In the genomic region with DNA sequence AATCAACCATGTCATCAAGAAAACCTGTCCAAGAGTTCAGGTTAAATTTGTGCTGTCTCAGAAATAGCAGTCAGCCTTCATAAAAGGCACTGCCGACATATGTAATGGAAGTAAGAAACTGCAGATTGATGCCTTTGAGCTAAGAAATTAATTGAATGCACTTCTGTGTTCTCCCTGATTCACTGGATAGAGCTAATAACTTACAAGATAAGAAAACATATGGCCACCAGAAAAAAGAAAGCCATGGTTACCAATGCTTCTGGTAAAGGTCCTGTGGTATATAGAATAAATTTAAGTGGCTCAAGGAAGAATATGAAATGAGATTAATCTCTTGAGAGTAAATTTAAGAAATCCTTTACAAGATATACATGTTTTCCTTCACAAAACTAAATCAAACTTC, we compare ENCODE assay signal across 22 cellular contexts.
"Had no signal": no experiment of that assay in that cellular context is flagged by ENCODE, and none has a peak within 500 bp of the region (broad histone marks: within the 10 kb centered on the region; RNA-seq: fewer than 3 reads in every experiment).

No MANE protein-coding gene starts in this region.

- DNase-seq: dermis blood vessel endothelial cell; dorsolateral prefrontal cortex; effector CD4-positive, alpha-beta T cell; effector memory CD4-positive, alpha-beta T cell; foreskin keratinocyte; heart left ventricle; hypothalamus; immature natural killer cell; islet precursor cell; kidney; kidney glomerular epithelial cell; left cardiac atrium; left lung; left ventricle myocardium superior; lower lobe of right lung; mesenchymal stem cell; midbrain; naive thymus-derived CD4-positive, alpha-beta T cell had no signal

- FAIRE-seq: colon, endothelial cell of umbilical vein, frontal cortex, kidney had no signal

- ATAC-seq: foreskin keratinocyte; gastroesophageal sphincter; heart left ventricle; left cardiac atrium; left lung; left ventricle myocardium superior; lower lobe of right lung; naive thymus-derived CD4-positive, alpha-beta T cell had no signal
